26 cellular contexts compared by ENCODE assay signal in the genomic region with DNA sequence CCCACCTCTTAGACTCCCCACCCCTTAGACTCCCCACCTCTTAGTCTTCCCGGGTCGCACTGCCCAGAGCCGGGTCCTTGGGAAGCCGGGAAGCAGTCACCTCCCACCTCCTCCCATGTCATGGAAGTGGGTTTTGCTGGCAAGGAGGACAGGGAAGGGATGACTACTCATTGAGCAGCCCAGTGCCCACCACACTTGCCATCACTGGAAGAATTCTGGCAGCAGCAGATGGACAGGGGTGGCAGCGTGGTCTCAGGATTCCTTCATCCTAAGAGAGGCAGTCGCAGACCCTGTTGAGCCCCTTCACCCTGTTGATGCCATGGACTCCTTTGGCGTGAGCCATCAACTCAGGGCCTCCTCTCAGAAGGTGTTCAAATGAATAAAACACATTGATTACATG.
DNase-seq lines count a peak whose midpoint lies in the region; ATAC-seq and TF ChIP-seq lines count a peak whose summit lies in the region.
"Had no signal": no experiment of that assay in that cellular context is flagged by ENCODE, and none has a peak within 500 bp of the region (broad histone marks: within the 10 kb centered on the region; RNA-seq: fewer than 3 reads in every experiment).

No MANE protein-coding gene starts in this region.

- no peaks in the 10 kb centered on the region for H3K9me3 Mint-ChIP-seq in activated CD4-positive, alpha-beta T cell treated with anti-CD3 and anti-CD28 coated beads for 36 hours (ENCODE audit: low read depth)
- H3K9me3 Mint-ChIP-seq in natural killer cell treated with Interleukin-12 subunit alpha and Interleukin-12 subunit beta and Interleukin-15 and Interleukin-18, amount 100 ng/mL, for 72 hours, result no peaks in the 10 kb centered on the region
- H3K9me3 Mint-ChIP-seq in natural killer cell, result no peaks in the 10 kb centered on the region
- H3K9me3 Mint-ChIP-seq: CD8-positive, alpha-beta memory T cell had no signal

- POLR2A ChIA-PET in activated CD4-positive, alpha-beta T cell treated with anti-CD3 and anti-CD28 coated beads for 36 hours (lab: Charles Lee), result no interaction called here

- H3K9me3 ChIP-seq in sigmoid colon (no peaks in the 10 kb centered on the region), MM.1S (replicated peaks; ENCODE audit: insufficient read depth, low read length) (no peaks in the 10 kb centered on the region)
- H3K9me3 ChIP-seq: BE2C had no signal

- CTCF ChIA-PET in activated CD4-positive, alpha-beta T cell treated with anti-CD3 and anti-CD28 coated beads for 36 hours (lab: Charles Lee), result no interaction called here

- H3K36me3 Mint-ChIP-seq in activated CD4-positive, alpha-beta T cell treated with anti-CD3 and anti-CD28 coated beads for 36 hours (ENCODE audit: low read depth), result no peaks in the 10 kb centered on the region
- no peaks in the 10 kb centered on the region for H3K36me3 Mint-ChIP-seq in natural killer cell treated with Interleukin-12 subunit alpha and Interleukin-12 subunit beta and Interleukin-15 and Interleukin-18, amount 100 ng/mL, for 72 hours
- H3K36me3 Mint-ChIP-seq in natural killer cell, result no peaks in the 10 kb centered on the region

- H3K9ac ChIP-seq in MM.1S (ENCODE audit: low read length), result no peak overlapping the region
- H3K9ac ChIP-seq: KMS-11 had no signal

- no peak for ATAC-seq in activated CD4-positive, alpha-beta T cell treated with anti-CD3 and anti-CD28 coated beads for 36 hours
- no peak for ATAC-seq in natural killer cell treated with Interleukin-12 subunit alpha and Interleukin-12 subunit beta and Interleukin-15 and Interleukin-18, amount 100 ng/mL, for 72 hours
- ATAC-seq in natural killer cell (no peak), GM21786 (IDR thresholded peaks at IDR 0.05; ENCODE audit: unreplicated experiment) (no peak)
- ATAC-seq: HCT116, Panc1 had no signal

- H3K79me2 ChIP-seq in MM.1S (ENCODE audit: low read length), result no peaks in the 10 kb centered on the region

- H3K27ac ChIP-seq in sigmoid colon (no peak overlapping the region), MM.1S (ENCODE audit: low read length) (no peak overlapping the region)
- H3K27ac ChIP-seq: 22Rv1, KMS-11, RWPE1 had no signal

- no peak overlapping the region for H2AFZ ChIP-seq in MM.1S (ENCODE audit: low read length)

- TF ChIP-seq CTCF in natural killer cell (IDR thresholded peaks at IDR 0.05), result no peak
- TF ChIP-seq CTCF in sigmoid colon (IDR thresholded peaks at IDR 0.05), result no peak
- TF ChIP-seq CTCF in MM.1S (IDR thresholded peaks at IDR 0.05; ENCODE audit: low read length), result no peak

- no peak for TF ChIP-seq EP300 in sigmoid colon (IDR thresholded peaks at IDR 0.05)

- peak; percentile 2 for DNase-seq in activated CD4-positive, alpha-beta T cell treated with anti-CD3 and anti-CD28 coated beads for 36 hours
- DNase-seq in activated CD4-positive, alpha-beta T cell treated with anti-CD3 and anti-CD28 coated beads for 1 hour, result no peak
- peak; percentile 5 for DNase-seq in natural killer cell treated with Interleukin-12 subunit alpha and Interleukin-12 subunit beta and Interleukin-15 and Interleukin-18, amount 100 ng/mL, for 72 hours (ENCODE audit: low spot score)
- DNase-seq in natural killer cell (no peak), sigmoid colon (peak; percentile 50), NCI-H524 treated with DMSO at 0.1 percent for 48 hours (lab: John Stamatoyannopoulos, UW) (no peak), MM.1S (no peak)
- DNase-seq: ACHN; BE2C; CD8-positive, alpha-beta memory T cell; DMS79; GF-D8; IMR-90; NCI-H1048; NCI-H1417; NCI-H1694 treated with DMSO at 0.1 percent for 48 hours; NCI-H2081; NCI-H2227 treated with DMSO at 0.1 percent for 48 hours; SHP77 treated with DMSO at 0.1 percent for 48 hours had no signal

- no peak for TF ChIP-seq POLR2A in sigmoid colon (IDR thresholded peaks at IDR 0.05)

- H3K36me3 ChIP-seq in sigmoid colon, result peaks cover 0 to 9% (median 3%) of the 10 kb centered on the region in 4 donors
- H3K36me3 ChIP-seq in MM.1S (replicated peaks; ENCODE audit: insufficient read depth, low read length), result no peaks in the 10 kb centered on the region

- 93 to 94% methylated on average over 7 of the region's 7 CpGs for WGBS in sigmoid colon, 2 donors

- H3K4me1 ChIP-seq in sigmoid colon (peaks cover 0 to 15% (median 13%) of the 10 kb centered on the region in 4 donors), MM.1S (ENCODE audit: low read length) (no peaks in the 10 kb centered on the region)
- H3K4me1 ChIP-seq: BE2C had no signal

- intact Hi-C loops in activated CD4-positive, alpha-beta T cell treated with anti-CD3 and anti-CD28 coated beads for 36 hours (cut with DNase I, micrococcal nuclease), result no loop called here
- intact Hi-C loops in natural killer cell (cut with micrococcal nuclease) (no loop called here), sigmoid colon (cut with DNase I) (no loop called here)

- peaks cover 2% of the 10 kb centered on the region for H3K27me3 Mint-ChIP-seq in activated CD4-positive, alpha-beta T cell treated with anti-CD3 and anti-CD28 coated beads for 36 hours
- no peaks in the 10 kb centered on the region for H3K27me3 Mint-ChIP-seq in natural killer cell treated with Interleukin-12 subunit alpha and Interleukin-12 subunit beta and Interleukin-15 and Interleukin-18, amount 100 ng/mL, for 72 hours
- H3K27me3 Mint-ChIP-seq in natural killer cell (ENCODE audit: low read depth in 2 of 2), result no peaks in the 10 kb centered on the region

- H3F3A ChIP-seq in MM.1S (ENCODE audit: insufficient read depth, low read length), result no peaks in the 10 kb centered on the region

- no peak overlapping the region for H3K4me2 ChIP-seq in MM.1S (ENCODE audit: low read depth, low read length)
- H3K4me2 ChIP-seq: KMS-11 had no signal

- no peak overlapping the region for H3K4me3 Mint-ChIP-seq in activated CD4-positive, alpha-beta T cell treated with anti-CD3 and anti-CD28 coated beads for 36 hours
- no peak overlapping the region for H3K4me3 Mint-ChIP-seq in natural killer cell treated with Interleukin-12 subunit alpha and Interleukin-12 subunit beta and Interleukin-15 and Interleukin-18, amount 100 ng/mL, for 72 hours
- H3K4me3 Mint-ChIP-seq in natural killer cell, result no peak overlapping the region
- H3K4me3 Mint-ChIP-seq: CD14-positive monocyte; CD8-positive, alpha-beta memory T cell had no signal

- H3K4me1 Mint-ChIP-seq in activated CD4-positive, alpha-beta T cell treated with anti-CD3 and anti-CD28 coated beads for 36 hours, result peaks cover 12% of the 10 kb centered on the region
- peaks cover 0 to 3% of the 10 kb centered on the region in 2 donors for H3K4me1 Mint-ChIP-seq in natural killer cell treated with Interleukin-12 subunit alpha and Interleukin-12 subunit beta and Interleukin-15 and Interleukin-18, amount 100 ng/mL, for 72 hours (ENCODE audit: low read depth in 2 of 2)
- peaks cover 0 to 5% of the 10 kb centered on the region in 2 donors for H3K4me1 Mint-ChIP-seq in natural killer cell
- H3K4me1 Mint-ChIP-seq: CD14-positive monocyte had no signal

- no peaks in the 10 kb centered on the region for H3K9me2 ChIP-seq in MM.1S (replicated peaks; ENCODE audit: insufficient read depth, low read length)

- H4K20me1 ChIP-seq in MM.1S (ENCODE audit: insufficient read depth, low read length), result no peaks in the 10 kb centered on the region

- peaks cover 0 to 7% (median 0%) of the 10 kb centered on the region in 3 donors for H3K27me3 ChIP-seq in sigmoid colon
- H3K27me3 ChIP-seq in MM.1S (replicated peaks; ENCODE audit: insufficient read depth, low read length), result no peaks in the 10 kb centered on the region
- H3K27me3 ChIP-seq: BE2C had no signal

- H3K4me3 ChIP-seq in sigmoid colon, result no peak overlapping the region
- H3K4me3 ChIP-seq in MM.1S (ENCODE audit: low read length), result no peak overlapping the region

- H3K27ac Mint-ChIP-seq in activated CD4-positive, alpha-beta T cell treated with anti-CD3 and anti-CD28 coated beads for 36 hours, result no peak overlapping the region
- no peak overlapping the region for H3K27ac Mint-ChIP-seq in natural killer cell treated with Interleukin-12 subunit alpha and Interleukin-12 subunit beta and Interleukin-15 and Interleukin-18, amount 100 ng/mL, for 72 hours
- H3K27ac Mint-ChIP-seq in natural killer cell, result no peak overlapping the region

Comparison
In these comparisons a context has a peak if more than half of its experiments do, and no peak if none do; other contexts are left out.
1. DNase-seq: peak in activated CD4-positive, alpha-beta T cell treated with anti-CD3 and anti-CD28 coated beads for 36 hours (single experiment), natural killer cell treated with Interleukin-12 subunit alpha and Interleukin-12 subunit beta and Interleukin-15 and Interleukin-18, amount 100 ng/mL, for 72 hours (single experiment) and sigmoid colon (single experiment); none in activated CD4-positive, alpha-beta T cell treated with anti-CD3 and anti-CD28 coated beads for 1 hour (single experiment), natural killer cell (single experiment), NCI-H524 treated with DMSO at 0.1 percent for 48 hours (single experiment) and MM.1S (single experiment).